ENCODE assay signal across 7 cellular contexts in genomic region chr18:109922-110261, GRCh38. TPM values are rescaled to one million over a fixed set of nuclear protein-coding genes. Genes with fewer than 3 reads are reported as not detected.
A peak's percentile ranks its signal among the peaks of the same experiment; 100 is the strongest.
DNase-seq lines count a peak whose midpoint lies in the region; ATAC-seq, FAIRE-seq and TF ChIP-seq lines count a peak whose summit lies in the region.
"Not testable (repeated sequence)": the region's sequence is repeated elsewhere in the genome, so short reads cannot be mapped to it uniquely, and the experiment has no call there.

No MANE protein-coding gene starts in this region.

- POLR2A ChIA-PET in K562 (lab: Yijun Ruan, JAX) = not testable (repeated sequence)

- not testable (repeated sequence) for ATAC-seq in K562

- not testable (repeated sequence) for TF ChIP-seq POLR2A in K562 (conservative IDR thresholded peaks at IDR 0.05)

- H3K4me1 Mint-ChIP-seq in activated CD4-positive, alpha-beta T cell treated with anti-CD3 and anti-CD28 coated beads, Interleukin-2, amount 10 ng/mL, durations not matched to agents 24 days and 14 days; activated T-helper 2 cell treated with anti-CD3 and anti-CD28 coated beads, Interferon-gamma antibody, Interleukin-2, Interleukin-4, amounts not matched to agents 10 μg/mL and 5 μg/mL and 100 μg/mL, durations not matched to agents 14 hours and 24 hours and 36 hours (ENCODE audit: low read depth): not testable (repeated sequence)

- not testable (repeated sequence) for H3K79me1 ChIP-seq in trophoblast cell (ENCODE audit: low read length)

- TF ChIP-seq EP300 in K562 (IDR thresholded peaks at IDR 0.05; ENCODE audit: low read length) = not testable (repeated sequence)

- not testable (repeated sequence) for H3K4me3 ChIP-seq in K562; epithelial cell of esophagus (ENCODE audit: low read length); trophoblast cell (ENCODE audit: low read depth, low read length)

- H3K36me3 ChIP-seq in K562 (ENCODE audit: control insufficient read depth, insufficient read depth, low read length); trophoblast cell (ENCODE audit: control insufficient read depth in 1 of 2, insufficient read depth in 2 of 2, low read length in 2 of 2): not testable (repeated sequence)

- not testable (repeated sequence) for H2BK12ac ChIP-seq in trophoblast cell (ENCODE audit: low read length)

- DNase-seq in G401 (ENCODE audit: low spot score) (peak; percentile 0), NAMALWA (ENCODE audit: low spot score) (peak; percentile 63), epithelial cell of esophagus (ENCODE audit: low read depth) (peak; percentile 16), trophoblast cell (peak; percentile 35 to 77)
- DNase-seq in activated CD4-positive, alpha-beta T cell treated with anti-CD3 and anti-CD28 coated beads, Interleukin-2, amount 10 ng/mL, durations not matched to agents 24 days and 14 days = peak; percentile 79
- DNase-seq in activated T-helper 2 cell treated with anti-CD3 and anti-CD28 coated beads, Interferon-gamma antibody, Interleukin-2, Interleukin-4, amounts not matched to agents 10 μg/mL and 5 μg/mL and 100 μg/mL, durations not matched to agents 14 hours and 24 hours and 36 hours (ENCODE audit: low spot score) = peak; percentile 36
- DNase-seq in K562 (ENCODE audit: extremely low read depth in 1 of 4, low spot score in 3 of 4) = not testable (repeated sequence)

- not testable (repeated sequence) for TF ChIP-seq RAD21 in K562 (CRISPR knock-in tag; conservative IDR thresholded peaks at IDR 0.05 in 1 of 2, IDR thresholded peaks at IDR 0.05 in 1 of 2)

- H4K8ac ChIP-seq in trophoblast cell (ENCODE audit: low read depth, low read length) = not testable (repeated sequence)

- H4K91ac ChIP-seq in trophoblast cell (ENCODE audit: low read depth, low read length) = not testable (repeated sequence)

- CTCF ChIA-PET in K562 (lab: Yijun Ruan, JAX; ENCODE audit: low intra/inter-chr PET ratio) = not testable (repeated sequence)

- H3K4me3 Mint-ChIP-seq in activated CD4-positive, alpha-beta T cell treated with anti-CD3 and anti-CD28 coated beads, Interleukin-2, amount 10 ng/mL, durations not matched to agents 24 days and 14 days; activated T-helper 2 cell treated with anti-CD3 and anti-CD28 coated beads, Interferon-gamma antibody, Interleukin-2, Interleukin-4, amounts not matched to agents 10 μg/mL and 5 μg/mL and 100 μg/mL, durations not matched to agents 14 hours and 24 hours and 36 hours (ENCODE audit: low read depth): not testable (repeated sequence)

- not testable (repeated sequence) for H2BK5ac ChIP-seq in trophoblast cell (ENCODE audit: low read depth, low read length, poor library complexity)

- H4K20me1 ChIP-seq in K562 (replicated peaks; ENCODE audit: control insufficient read depth, insufficient read depth, low read length) = not testable (repeated sequence)

- BruUV-seq in K562 (replicated peaks; lab: Mats Ljungman, UMichigan) = not testable (repeated sequence)

- H2AFZ ChIP-seq in K562 (ENCODE audit: low read depth, low read length); trophoblast cell (ENCODE audit: insufficient read depth, low read length, poor library complexity): not testable (repeated sequence)

- not testable (repeated sequence) for H3K27me3 ChIP-seq in K562 (ENCODE audit: control insufficient read depth in 2 of 2, insufficient read depth in 2 of 2, low read length in 2 of 2); trophoblast cell (ENCODE audit: insufficient read depth, low read length)

- not testable (repeated sequence) for H3K4me2 ChIP-seq in K562 (ENCODE audit: insufficient read depth, low read length); trophoblast cell (ENCODE audit: low read length)

- H3K27me3 Mint-ChIP-seq in activated CD4-positive, alpha-beta T cell treated with anti-CD3 and anti-CD28 coated beads, Interleukin-2, amount 10 ng/mL, durations not matched to agents 24 days and 14 days; activated T-helper 2 cell treated with anti-CD3 and anti-CD28 coated beads, Interferon-gamma antibody, Interleukin-2, Interleukin-4, amounts not matched to agents 10 μg/mL and 5 μg/mL and 100 μg/mL, durations not matched to agents 14 hours and 24 hours and 36 hours (ENCODE audit: low read depth): not testable (repeated sequence)

- intact Hi-C loops in activated CD4-positive, alpha-beta T cell treated with anti-CD3 and anti-CD28 coated beads, Interleukin-2, amount 10 ng/mL, durations not matched to agents 24 days and 14 days (cut with micrococcal nuclease) = loop anchor here (5.0 kb wide), 1 partner anchor 157 kb away; the partner anchor contains the start of gene THOC1
- intact Hi-C loops in activated T-helper 2 cell treated with anti-CD3 and anti-CD28 coated beads, Interferon-gamma antibody, Interleukin-2, Interleukin-4, amounts not matched to agents 10 μg/mL and 5 μg/mL and 100 μg/mL, durations not matched to agents 14 hours and 24 hours and 36 hours (cut with micrococcal nuclease) = loop anchor here (5.0 kb wide), 2 partner anchors 47 to 157 kb away; partner anchors contain the start of genes THOC1 and USP14
- intact Hi-C loops in K562 (cut with micrococcal nuclease) = loop anchor here (5.0 kb wide), 1 partner anchor 47 kb away; the partner anchor contains the start of gene USP14

- H3K9me1 ChIP-seq in K562 (ENCODE audit: control insufficient read depth, insufficient read depth, low read length) = not testable (repeated sequence)

- H3K9me3 Mint-ChIP-seq in activated CD4-positive, alpha-beta T cell treated with anti-CD3 and anti-CD28 coated beads, Interleukin-2, amount 10 ng/mL, durations not matched to agents 24 days and 14 days = peaks cover 27% of the 10 kb centered on the region
- peaks cover 30% of the 10 kb centered on the region for H3K9me3 Mint-ChIP-seq in activated T-helper 2 cell treated with anti-CD3 and anti-CD28 coated beads, Interferon-gamma antibody, Interleukin-2, Interleukin-4, amounts not matched to agents 10 μg/mL and 5 μg/mL and 100 μg/mL, durations not matched to agents 14 hours and 24 hours and 36 hours

- H2AK5ac ChIP-seq in trophoblast cell (ENCODE audit: low read length) = not testable (repeated sequence)

- not testable (repeated sequence) for H3K14ac ChIP-seq in trophoblast cell (ENCODE audit: low read length)

- H3K23ac ChIP-seq in trophoblast cell (ENCODE audit: low read length) = not testable (repeated sequence)

- H2BK120ac ChIP-seq in trophoblast cell (ENCODE audit: insufficient read depth, low read length, poor library complexity) = not testable (repeated sequence)

- H4K12ac ChIP-seq in trophoblast cell (ENCODE audit: low read depth, low read length) = not testable (repeated sequence)

- not testable (repeated sequence) for H3K27ac ChIP-seq in K562 (ENCODE audit: extremely low read depth, low read depth, low read length); trophoblast cell (ENCODE audit: low read depth, low read length)

- H3K4me1 ChIP-seq in K562 (replicated peaks in 1 of 2; ENCODE audit: control insufficient read depth in 2 of 2, insufficient read depth in 2 of 2, low read length in 2 of 2); trophoblast cell (ENCODE audit: control insufficient read depth in 1 of 2, insufficient read depth in 2 of 2, low read length in 2 of 2): not testable (repeated sequence)

- not testable (repeated sequence) for H3K4ac ChIP-seq in trophoblast cell (ENCODE audit: low read depth, low read length)

- H3K79me2 ChIP-seq in K562 (ENCODE audit: control insufficient read depth, insufficient read depth, low read length); trophoblast cell (ENCODE audit: control insufficient read depth, insufficient read depth, low read length, poor library complexity): not testable (repeated sequence)

- H3K36me3 Mint-ChIP-seq in activated CD4-positive, alpha-beta T cell treated with anti-CD3 and anti-CD28 coated beads, Interleukin-2, amount 10 ng/mL, durations not matched to agents 24 days and 14 days (ENCODE audit: low read depth); activated T-helper 2 cell treated with anti-CD3 and anti-CD28 coated beads, Interferon-gamma antibody, Interleukin-2, Interleukin-4, amounts not matched to agents 10 μg/mL and 5 μg/mL and 100 μg/mL, durations not matched to agents 14 hours and 24 hours and 36 hours (ENCODE audit: low read depth): not testable (repeated sequence)

- not testable (repeated sequence) for FAIRE-seq in K562 (lab: Jason Lieb, UNC)

- H3K9me3 ChIP-seq in K562 (replicated peaks; ENCODE audit: control insufficient read depth, insufficient read depth, low read depth, low read length) = not testable (repeated sequence)
- peaks cover 22% of the 10 kb centered on the region for H3K9me3 ChIP-seq in trophoblast cell (ENCODE audit: insufficient read depth, low read depth, low read length)

- not testable (repeated sequence) for TF ChIP-seq CTCF in K562 (IDR thresholded peaks at IDR 0.05 in 2 of 3, conservative IDR thresholded peaks at IDR 0.05 in 1 of 3; ENCODE audit: insufficient read depth in 2 of 3, low read depth in 1 of 3, low read length in 3 of 3); epithelial cell of esophagus (IDR thresholded peaks at IDR 0.05; ENCODE audit: insufficient read depth, low read depth, low read length, missing control alignments)

- not testable (repeated sequence) for H3K27ac Mint-ChIP-seq in activated CD4-positive, alpha-beta T cell treated with anti-CD3 and anti-CD28 coated beads, Interleukin-2, amount 10 ng/mL, durations not matched to agents 24 days and 14 days; activated T-helper 2 cell treated with anti-CD3 and anti-CD28 coated beads, Interferon-gamma antibody, Interleukin-2, Interleukin-4, amounts not matched to agents 10 μg/mL and 5 μg/mL and 100 μg/mL, durations not matched to agents 14 hours and 24 hours and 36 hours

- 16% methylated on average over 5 of the region's 5 CpGs for WGBS in K562 (ENCODE audit: insufficient coverage, low coverage, missing lambda C conversion rate)
- WGBS in trophoblast cell (ENCODE audit: extremely low coverage, insufficient coverage, insufficient read length) = no CpG with 5 or more reads among the region's 5 CpGs

- H3K18ac ChIP-seq in trophoblast cell (ENCODE audit: low read length) = not testable (repeated sequence)

- in situ Hi-C loops in G401 (cut with HindIII; ENCODE audit: low sequenced_read_pairs); K562 (cut with MboI): not testable (repeated sequence)

- H3K9ac ChIP-seq in K562 (ENCODE audit: insufficient read depth in 1 of 2, low read depth in 2 of 2, low read length in 2 of 2); trophoblast cell (ENCODE audit: low read length): not testable (repeated sequence)

RNA-seq across cellular contexts. Expression of gene USP14, which starts 48.5 kb away (rescaled TPM):
- 13.2 and 28.7 TPM in 2 replicates for total RNA-seq in G401 (2014; rRNA removed; shearing (Covaris generic))
- total RNA-seq in activated CD4-positive, alpha-beta T cell treated with anti-CD3 and anti-CD28 coated beads, Interleukin-2, amount 10 ng/mL, durations not matched to agents 24 days and 14 days = 97.9 and 103 TPM in 2 replicates
- 89.7 and 98.4 TPM in 2 replicates for total RNA-seq in activated T-helper 2 cell treated with anti-CD3 and anti-CD28 coated beads, Interferon-gamma antibody, Interleukin-2, Interleukin-4, amounts not matched to agents 10 μg/mL and 5 μg/mL and 100 μg/mL, durations not matched to agents 14 hours and 24 hours and 36 hours
- total RNA-seq in K562 (2011; cell fraction: chromatin; rRNA removed; ENCODE audit: low replicate concordance) = 31.1 and 120 TPM in 2 replicates
- 14.7 and 20.5 TPM in 2 replicates for total RNA-seq in K562 (2011; cell fraction: nucleolus; rRNA removed)
- total RNA-seq in K562 (2011; cell fraction: nucleoplasm; rRNA removed) = 38.9 and 53.7 TPM in 2 replicates
- total RNA-seq in K562 (2014; rRNA removed) (18.7 and 20.5 TPM in 2 replicates), K562 (2014; rRNA removed; fragmentation: Illumina TruSeq; extraction: Trizol) (34.3 and 37.5 TPM in 2 replicates), K562 (2015; rRNA removed; fragmentation: Illumina TruSeq; extraction: Trizol) (25.7 and 28.3 TPM in 2 replicates), K562 (2021) (114 and 122 TPM in 2 replicates)
- polyA plus RNA-seq in K562 (2011; rRNA removed) (56.5 and 63.9 TPM in 2 replicates), K562 (2014; fragmentation: Illumina TruSeq; extraction: Trizol) (124 and 129 TPM in 2 replicates), K562 (2014; fragmentation: Nextera tagmentation; extraction: Ambion mirVana) (10 to 100 TPM; 34.4 to 40.3 TPM), K562 (2014; rRNA removed) (44.6 and 67.2 TPM in 2 replicates)
- 10.5 and 22.7 TPM in 2 replicates for polyA plus RNA-seq in K562 (2011; cell fraction: cytosol; rRNA removed)
- polyA plus RNA-seq in K562 (2011; cell fraction: nucleus; rRNA removed) = 24.4 and 57.0 TPM in 2 replicates
- 63.7 and 85.9 TPM in 2 replicates for polyA plus RNA-seq in K562 (2012)
- 35.5 and 64.2 TPM in 2 replicates for polyA minus RNA-seq in K562 (2011; rRNA and poly(A)+ RNA removed)
- 51.2 and 61.3 TPM in 2 replicates for polyA minus RNA-seq in K562 (2011; cell fraction: cytosol; rRNA and poly(A)+ RNA removed)
- polyA minus RNA-seq in K562 (2011; cell fraction: nucleus; rRNA and poly(A)+ RNA removed) = 13.6 and 32.7 TPM in 2 replicates
- 51.7 and 54.8 TPM in 2 replicates for polyA plus RNA-seq in trophoblast cell (2013)
